In the genomic region with DNA sequence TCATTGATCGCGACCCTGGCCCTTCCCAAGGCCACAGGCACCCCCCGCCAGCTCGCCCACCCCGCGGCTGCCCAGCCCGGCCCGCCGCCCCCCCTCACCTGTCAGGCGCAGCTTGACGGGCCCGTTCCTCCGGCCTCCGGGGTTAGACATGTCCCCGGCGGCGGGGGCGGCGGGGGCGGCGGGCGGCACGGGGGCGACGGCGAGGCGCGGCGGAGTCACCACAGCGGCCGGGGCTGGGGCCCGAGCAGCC, we compare ENCODE assay signal across 8 cellular contexts. TPM values are rescaled to one million over a fixed set of nuclear protein-coding genes. Genes with fewer than 3 reads are reported as not detected.
DNase-seq lines count a peak whose midpoint lies in the region; ATAC-seq, FAIRE-seq and TF ChIP-seq lines count a peak whose summit lies in the region.

No MANE protein-coding gene starts in this region.

- peak overlapping the region; percentile 88 for H3K27ac ChIP-seq in K562 (ENCODE audit: extremely low read depth, low read depth, low read length)
- H3K27ac ChIP-seq in transverse colon: peak overlapping the region; percentile 91 to 96 (median 96)

- no peak for TF ChIP-seq RAD21 in K562 (CRISPR knock-in tag; conservative IDR thresholded peaks at IDR 0.05 in 1 of 2, IDR thresholded peaks at IDR 0.05 in 1 of 2)

- H3K9me3 ChIP-seq in K562 (replicated peaks; ENCODE audit: control insufficient read depth, insufficient read depth, low read depth, low read length) (no peaks in the 10 kb centered on the region), transverse colon (no peaks in the 10 kb centered on the region)

- CTCF ChIA-PET in K562 (lab: Yijun Ruan, JAX; ENCODE audit: low intra/inter-chr PET ratio): interaction anchor here (0.6 kb wide), 1 partner anchor 193 kb away, joined by 3 read pairs; no protein-coding TSS in a partner anchor

- H3K27me3 ChIP-seq in K562 (ENCODE audit: control insufficient read depth in 2 of 2, insufficient read depth in 2 of 2, low read length in 2 of 2) (no peaks in the 10 kb centered on the region), transverse colon (no peaks in the 10 kb centered on the region)

- DNase-seq in K562 (ENCODE audit: extremely low read depth in 1 of 4, low spot score in 3 of 4): no peak
- DNase-seq in lower leg skin (ENCODE audit: low spot score in 2 of 2): peak in 1 of 2 donors; percentile 89
- no peak for DNase-seq in transverse colon
- no peak for DNase-seq in T1000 (lab: John Stamatoyannopoulos, UW)

- WGBS in K562 (ENCODE audit: insufficient coverage, low coverage, missing lambda C conversion rate): 1% methylated on average over 14 of the region's 32 CpGs
- WGBS in lower leg skin, 2 donors: 1 to 2% methylated on average over 13 to 18 of the region's 32 CpGs
- 0% methylated on average over 5 of the region's 32 CpGs; no CpG with 5 or more reads in 1 of the 2 donors for WGBS in transverse colon (ENCODE audit: low coverage in 1 of 2), 2 donors

- H3K9me1 ChIP-seq in K562 (ENCODE audit: control insufficient read depth, insufficient read depth, low read length): no peaks in the 10 kb centered on the region

- TF ChIP-seq POLR2A in K562 (conservative IDR thresholded peaks at IDR 0.05): no peak
- TF ChIP-seq POLR2A in lower leg skin (IDR thresholded peaks at IDR 0.05): no peak
- TF ChIP-seq POLR2A in transverse colon (IDR thresholded peaks at IDR 0.05): no peak

- intact Hi-C loops in K562 (cut with micrococcal nuclease) (loop anchor here (5.0 kb wide), 1 partner anchor 76 kb away; no protein-coding TSS in a partner anchor), lower leg skin (cut with DNase I; ENCODE audit: low total_unique reads) (no loop called here), transverse colon (cut with DNase I; ENCODE audit: low total_unique reads) (no loop called here)

- peak overlapping the region; percentile 85 for H3K4me3 ChIP-seq in K562
- peak overlapping the region; percentile 82 for H3K4me3 ChIP-seq in lower leg skin (ENCODE audit: low read depth, poor library complexity, severe bottlenecking)
- H3K4me3 ChIP-seq in transverse colon: peak overlapping the region; percentile 83 to 92 (median 90)

- no peak for FAIRE-seq in K562 (lab: Jason Lieb, UNC)

- peaks cover 39% of the 10 kb centered on the region for H3K79me2 ChIP-seq in K562 (ENCODE audit: control insufficient read depth, insufficient read depth, low read length)

- ATAC-seq in GM19324 (IDR thresholded peaks at IDR 0.05; ENCODE audit: low FRiP score, unreplicated experiment) (peak; percentile 39), HG03469 (IDR thresholded peaks at IDR 0.05; ENCODE audit: unreplicated experiment) (peak; percentile 15), K562 (peak; percentile 55; the same call in 2 of the 3 replicates), HG03457 (IDR thresholded peaks at IDR 0.05; ENCODE audit: unreplicated experiment) (no peak)
- ATAC-seq in activated CD4-positive, CD25-positive, alpha-beta regulatory T cell treated with anti-CD3 and anti-CD28 coated beads, Interleukin-2, amount 50 U/mL, for 24 hours: no peak

- H2AFZ ChIP-seq in K562 (ENCODE audit: low read depth, low read length): peak overlapping the region; percentile 66; the same call in 1 of the 2 replicates

- TF ChIP-seq EP300 in K562 (IDR thresholded peaks at IDR 0.05; ENCODE audit: low read length) (no peak), transverse colon (IDR thresholded peaks at IDR 0.05; ENCODE audit: low read depth) (no peak)

- POLR2A ChIA-PET in K562 (lab: Yijun Ruan, JAX): interaction anchor here (0.6 to 2.1 kb wide), 7 partner anchors 12 to 350 kb away, joined by 3 to 10 read pairs (median 3); no protein-coding TSS in a partner anchor

- peak overlapping the region; percentile 80 for H3K4me2 ChIP-seq in K562 (ENCODE audit: insufficient read depth, low read length)

- H4K20me1 ChIP-seq in K562 (replicated peaks; ENCODE audit: control insufficient read depth, insufficient read depth, low read length): no peaks in the 10 kb centered on the region

- H3K4me1 ChIP-seq in K562 (replicated peaks in 1 of 2; ENCODE audit: control insufficient read depth in 2 of 2, insufficient read depth in 2 of 2, low read length in 2 of 2): peaks cover 7 to 11% of the 10 kb centered on the region in 2 experiments; a peak in 4 of 5 replicates
- H3K4me1 ChIP-seq in transverse colon: peaks cover 4 to 44% (median 16%) of the 10 kb centered on the region in 4 donors

- BruUV-seq in K562 (replicated peaks; lab: Mats Ljungman, UMichigan): no TSS peak

- peak overlapping the region; percentile 75 to 93 for H3K9ac ChIP-seq in K562 (ENCODE audit: insufficient read depth in 1 of 2, low read depth in 2 of 2, low read length in 2 of 2)

- TF ChIP-seq CTCF in K562 (IDR thresholded peaks at IDR 0.05 in 2 of 3, conservative IDR thresholded peaks at IDR 0.05 in 1 of 3; ENCODE audit: insufficient read depth in 2 of 3, low read depth in 1 of 3, low read length in 3 of 3) (no peak), lower leg skin (IDR thresholded peaks at IDR 0.05) (no peak), transverse colon (IDR thresholded peaks at IDR 0.05) (no peak)

- in situ Hi-C loops in K562 (cut with MboI) (no loop called here), transverse colon (cut with MboI; ENCODE audit: low pct_ligation_motif_present in 1 of 4, low pct_unique_long_range_greater_than_20kb in 1 of 4, low sequenced_read_pairs in 3 of 4) (no loop called here)

- H3K36me3 ChIP-seq in K562 (ENCODE audit: control insufficient read depth, insufficient read depth, low read length) (no peaks in the 10 kb centered on the region), transverse colon (no peaks in the 10 kb centered on the region)

TF ChIP-seq in K562, 482 proteins besides CTCF, POLR2A, EP300 and RAD21:
- no peak for TF ChIP-seq NCOA2 (IDR thresholded peaks at IDR 0.05; ENCODE audit: partially characterized antibody in 2 of 2)
- TF ChIP-seq ZNF740 (CRISPR knock-in tag; IDR thresholded peaks at IDR 0.05): no peak
- TF ChIP-seq ZNF740 (tag; IDR thresholded peaks at IDR 0.05): peak in 1 of 2 experiments; percentile 69; a peak in 2 of 4 replicates
- TF ChIP-seq, protein P1, sequence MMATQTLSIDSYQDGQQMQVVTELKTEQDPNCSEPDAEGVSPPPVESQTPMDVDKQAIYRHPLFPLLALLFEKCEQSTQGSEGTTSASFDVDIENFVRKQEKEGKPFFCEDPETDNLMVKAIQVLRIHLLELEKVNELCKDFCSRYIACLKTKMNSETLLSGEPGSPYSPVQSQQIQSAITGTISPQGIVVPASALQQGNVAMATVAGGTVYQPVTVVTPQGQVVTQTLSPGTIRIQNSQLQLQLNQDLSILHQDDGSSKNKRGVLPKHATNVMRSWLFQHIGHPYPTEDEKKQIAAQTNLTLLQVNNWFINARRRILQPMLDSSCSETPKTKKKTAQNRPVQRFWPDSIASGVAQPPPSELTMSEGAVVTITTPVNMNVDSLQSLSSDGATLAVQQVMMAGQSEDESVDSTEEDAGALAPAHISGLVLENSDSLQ (IDR thresholded peaks at IDR 0.05): 0 out of 2 replicates have a peak, but pooled peaks have one; percentile 15
- TF ChIP-seq, protein P2, sequence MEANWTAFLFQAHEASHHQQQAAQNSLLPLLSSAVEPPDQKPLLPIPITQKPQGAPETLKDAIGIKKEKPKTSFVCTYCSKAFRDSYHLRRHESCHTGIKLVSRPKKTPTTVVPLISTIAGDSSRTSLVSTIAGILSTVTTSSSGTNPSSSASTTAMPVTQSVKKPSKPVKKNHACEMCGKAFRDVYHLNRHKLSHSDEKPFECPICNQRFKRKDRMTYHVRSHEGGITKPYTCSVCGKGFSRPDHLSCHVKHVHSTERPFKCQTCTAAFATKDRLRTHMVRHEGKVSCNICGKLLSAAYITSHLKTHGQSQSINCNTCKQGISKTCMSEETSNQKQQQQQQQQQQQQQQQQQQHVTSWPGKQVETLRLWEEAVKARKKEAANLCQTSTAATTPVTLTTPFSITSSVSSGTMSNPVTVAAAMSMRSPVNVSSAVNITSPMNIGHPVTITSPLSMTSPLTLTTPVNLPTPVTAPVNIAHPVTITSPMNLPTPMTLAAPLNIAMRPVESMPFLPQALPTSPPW (CRISPR knock-in tag; IDR thresholded peaks at IDR 0.05): no peak

RNA-seq across cellular contexts. Expression of gene SMURF2, which starts 0.5 kb away (rescaled TPM):
- total RNA-seq in K562 (2011; cell fraction: chromatin; rRNA removed; ENCODE audit: low replicate concordance): 14.0 and 35.3 TPM in 2 replicates
- 6.8 and 8.8 TPM in 2 replicates for total RNA-seq in K562 (2011; cell fraction: nucleolus; rRNA removed)
- 12.4 and 15.6 TPM in 2 replicates for total RNA-seq in K562 (2011; cell fraction: nucleoplasm; rRNA removed)
- total RNA-seq in K562 (2014; rRNA removed): 11.6 and 13.0 TPM in 2 replicates
- total RNA-seq in K562 (2014; rRNA removed; fragmentation: Illumina TruSeq; extraction: Trizol): 20.5 and 22.1 TPM in 2 replicates
- 22.0 and 23.1 TPM in 2 replicates for total RNA-seq in K562 (2015; rRNA removed; fragmentation: Illumina TruSeq; extraction: Trizol)
- 15.2 and 15.7 TPM in 2 replicates for total RNA-seq in K562 (2021)
- 13.3 and 14.8 TPM in 2 replicates for polyA plus RNA-seq in K562 (2011; rRNA removed)
- 3.4 and 7.1 TPM in 2 replicates for polyA plus RNA-seq in K562 (2011; cell fraction: cytosol; rRNA removed)
- polyA plus RNA-seq in K562 (2011; cell fraction: nucleus; rRNA removed): 11.5 and 13.8 TPM in 2 replicates
- 8.8 and 9.6 TPM in 2 replicates for polyA plus RNA-seq in K562 (2012)
- 15.9 and 16.4 TPM in 2 replicates for polyA plus RNA-seq in K562 (2014; fragmentation: Illumina TruSeq; extraction: Trizol)
- polyA plus RNA-seq in K562 (2014; fragmentation: Nextera tagmentation; extraction: Ambion mirVana): 1 to 10 TPM; 3.8 to 5.0 TPM
- polyA plus RNA-seq in K562 (2014; rRNA removed): 9.1 and 11.3 TPM in 2 replicates
- 31.6 and 34.3 TPM in 2 replicates for polyA minus RNA-seq in K562 (2011; rRNA and poly(A)+ RNA removed)
- 7.8 and 10.6 TPM in 2 replicates for polyA minus RNA-seq in K562 (2011; cell fraction: cytosol; rRNA and poly(A)+ RNA removed)
- polyA minus RNA-seq in K562 (2011; cell fraction: nucleus; rRNA and poly(A)+ RNA removed): 5.8 and 19.7 TPM in 2 replicates
- 10 to 100 TPM; 13.2 to 21.0 (median 20.5) TPM for total RNA-seq in lower leg skin
- 10 to 100 TPM in 3 of 4 donors, 1 to 10 TPM in 1; 5.0 to 27.0 (median 14.0) TPM for total RNA-seq in transverse colon

Comparison
In these comparisons a context has a peak if more than half of its experiments do, and no peak if none do; other contexts are left out.
1. ATAC-seq: peak in GM19324 (single experiment), HG03469 (single experiment) and K562 (single experiment); none in activated CD4-positive, CD25-positive, alpha-beta regulatory T cell treated with anti-CD3 and anti-CD28 coated beads, Interleukin-2, amount 50 U/mL, for 24 hours (0 of 2) and HG03457 (single experiment).
2. Peak in every context shown above with its lines, with median percentiles within 50 percentile points of each other: H3K4me3 ChIP-seq.